1 cellular context compared by ENCODE assay signal in genomic region chr11:9757809-9758675, GRCh38.
TF ChIP-seq lines count a peak whose summit lies in the region.

No MANE protein-coding gene starts in this region.

TF ChIP-seq in GM12878, 131 proteins besides CTCF, POLR2A, EP300 and RAD21 (continued from another document and continues in another):
- TF ChIP-seq, protein P1, sequence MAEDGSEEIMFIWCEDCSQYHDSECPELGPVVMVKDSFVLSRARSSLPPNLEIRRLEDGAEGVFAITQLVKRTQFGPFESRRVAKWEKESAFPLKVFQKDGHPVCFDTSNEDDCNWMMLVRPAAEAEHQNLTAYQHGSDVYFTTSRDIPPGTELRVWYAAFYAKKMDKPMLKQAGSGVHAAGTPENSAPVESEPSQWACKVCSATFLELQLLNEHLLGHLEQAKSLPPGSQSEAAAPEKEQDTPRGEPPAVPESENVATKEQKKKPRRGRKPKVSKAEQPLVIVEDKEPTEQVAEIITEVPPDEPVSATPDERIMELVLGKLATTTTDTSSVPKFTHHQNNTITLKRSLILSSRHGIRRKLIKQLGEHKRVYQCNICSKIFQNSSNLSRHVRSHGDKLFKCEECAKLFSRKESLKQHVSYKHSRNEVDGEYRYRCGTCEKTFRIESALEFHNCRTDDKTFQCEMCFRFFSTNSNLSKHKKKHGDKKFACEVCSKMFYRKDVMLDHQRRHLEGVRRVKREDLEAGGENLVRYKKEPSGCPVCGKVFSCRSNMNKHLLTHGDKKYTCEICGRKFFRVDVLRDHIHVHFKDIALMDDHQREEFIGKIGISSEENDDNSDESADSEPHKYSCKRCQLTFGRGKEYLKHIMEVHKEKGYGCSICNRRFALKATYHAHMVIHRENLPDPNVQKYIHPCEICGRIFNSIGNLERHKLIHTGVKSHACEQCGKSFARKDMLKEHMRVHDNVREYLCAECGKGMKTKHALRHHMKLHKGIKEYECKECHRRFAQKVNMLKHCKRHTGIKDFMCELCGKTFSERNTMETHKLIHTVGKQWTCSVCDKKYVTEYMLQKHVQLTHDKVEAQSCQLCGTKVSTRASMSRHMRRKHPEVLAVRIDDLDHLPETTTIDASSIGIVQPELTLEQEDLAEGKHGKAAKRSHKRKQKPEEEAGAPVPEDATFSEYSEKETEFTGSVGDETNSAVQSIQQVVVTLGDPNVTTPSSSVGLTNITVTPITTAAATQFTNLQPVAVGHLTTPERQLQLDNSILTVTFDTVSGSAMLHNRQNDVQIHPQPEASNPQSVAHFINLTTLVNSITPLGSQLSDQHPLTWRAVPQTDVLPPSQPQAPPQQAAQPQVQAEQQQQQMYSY (CRISPR knock-in tag; IDR thresholded peaks at IDR 0.05), result no peak
- TF ChIP-seq SUZ12 (IDR thresholded peaks at IDR 0.05; ENCODE audit: unreplicated experiment) (no peak), TAF1 (IDR thresholded peaks at IDR 0.05; ENCODE audit: borderline replicate concordance, low read depth, low read length) (no peak), RELA (IDR thresholded peaks at IDR 0.05; ENCODE audit: borderline replicate concordance, partially characterized antibody) (peak; percentile 47), CREM (IDR thresholded peaks at IDR 0.05; ENCODE audit: low read depth) (0 out of 2 replicates have a peak, but pooled peaks have one; percentile 8), IKZF1 (conservative IDR thresholded peaks at IDR 0.05) (peak; percentile 66), SREBF1 (IDR thresholded peaks at IDR 0.05; ENCODE audit: low read length) (no peak), MXI1 (IDR thresholded peaks at IDR 0.05; ENCODE audit: low read depth, low read length) (peak; percentile 40; the same call in 1 of the 2 replicates), SUPT20H (IDR thresholded peaks at IDR 0.05; ENCODE audit: borderline replicate concordance, control insufficient read depth, low read depth, low read length) (no peak), EGR1 (IDR thresholded peaks at IDR 0.05; ENCODE audit: borderline replicate concordance in 1 of 2, low read depth in 2 of 2, low read length in 2 of 2) (peak in 1 of 2 experiments; percentile 85; a peak in 2 of 3 replicates), NRF1 (conservative IDR thresholded peaks at IDR 0.05; ENCODE audit: low read depth, low read length) (peak; percentile 69), REST (IDR thresholded peaks at IDR 0.05; ENCODE audit: low read depth, low read length) (no peak), CBX5 (IDR thresholded peaks at IDR 0.05; ENCODE audit: low read depth) (no peak), PAX8 (IDR thresholded peaks at IDR 0.05) (no peak), NR2C2 (IDR thresholded peaks at IDR 0.05; ENCODE audit: borderline replicate concordance, control insufficient read depth, insufficient read length, low read depth) (no peak), MTA3 (IDR thresholded peaks at IDR 0.05; ENCODE audit: borderline replicate concordance, low read length) (no peak), SMAD1 (IDR thresholded peaks at IDR 0.05; ENCODE audit: low read depth, partially characterized antibody) (no peak), CHD2 (IDR thresholded peaks at IDR 0.05; ENCODE audit: borderline replicate concordance, low read depth, low read length) (no peak), EED (IDR thresholded peaks at IDR 0.05; ENCODE audit: low read depth) (no peak), KAT2A (conservative IDR thresholded peaks at IDR 0.05; ENCODE audit: control insufficient read depth, low read depth, low read length) (no peak), MEF2B (IDR thresholded peaks at IDR 0.05; ENCODE audit: partially characterized antibody, poor library complexity, severe bottlenecking) (no peak), ATF7 (IDR thresholded peaks at IDR 0.05; ENCODE audit: low read depth) (no peak), ZNF207 (IDR thresholded peaks at IDR 0.05; ENCODE audit: borderline replicate concordance) (no peak; the same call in 1 of the 2 replicates), JUNB (IDR thresholded peaks at IDR 0.05) (no peak), ZBTB40 (IDR thresholded peaks at IDR 0.05; ENCODE audit: borderline replicate concordance) (peak; percentile 43; the same call in 1 of the 2 replicates), STAT3 (IDR thresholded peaks at IDR 0.05; ENCODE audit: low read depth, low read length) (no peak), TCF12 (IDR thresholded peaks at IDR 0.05; ENCODE audit: low read depth, low read length) (no peak), RFX5 (IDR thresholded peaks at IDR 0.05; ENCODE audit: low read depth, low read length) (no peak), ATF2 (IDR thresholded peaks at IDR 0.05; ENCODE audit: low read length) (no peak), SIN3A (IDR thresholded peaks at IDR 0.05; ENCODE audit: low read depth, low read length) (no peak), LARP7 (IDR thresholded peaks at IDR 0.05) (peak; percentile 75; the same call in 1 of the 2 replicates), RCOR1 (conservative IDR thresholded peaks at IDR 0.05; ENCODE audit: low read depth, low read length) (no peak), BHLHE40 (IDR thresholded peaks at IDR 0.05; ENCODE audit: borderline replicate concordance in 1 of 2, low read depth in 2 of 2, low read length in 1 of 2) (peak; percentile 47 to 82; a peak in 3 of 4 replicates), YBX1 (IDR thresholded peaks at IDR 0.05) (no peak), CHD1 (IDR thresholded peaks at IDR 0.05; ENCODE audit: low read depth, low read length) (no peak), ZNF274 (IDR thresholded peaks at IDR 0.05; ENCODE audit: insufficient read depth, insufficient read length) (no peak)
- TF ChIP-seq, protein P2, sequence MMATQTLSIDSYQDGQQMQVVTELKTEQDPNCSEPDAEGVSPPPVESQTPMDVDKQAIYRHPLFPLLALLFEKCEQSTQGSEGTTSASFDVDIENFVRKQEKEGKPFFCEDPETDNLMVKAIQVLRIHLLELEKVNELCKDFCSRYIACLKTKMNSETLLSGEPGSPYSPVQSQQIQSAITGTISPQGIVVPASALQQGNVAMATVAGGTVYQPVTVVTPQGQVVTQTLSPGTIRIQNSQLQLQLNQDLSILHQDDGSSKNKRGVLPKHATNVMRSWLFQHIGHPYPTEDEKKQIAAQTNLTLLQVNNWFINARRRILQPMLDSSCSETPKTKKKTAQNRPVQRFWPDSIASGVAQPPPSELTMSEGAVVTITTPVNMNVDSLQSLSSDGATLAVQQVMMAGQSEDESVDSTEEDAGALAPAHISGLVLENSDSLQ (IDR thresholded peaks at IDR 0.05), result peak; percentile 18; the same call in 1 of the 2 replicates
- TF ChIP-seq, protein P3, sequence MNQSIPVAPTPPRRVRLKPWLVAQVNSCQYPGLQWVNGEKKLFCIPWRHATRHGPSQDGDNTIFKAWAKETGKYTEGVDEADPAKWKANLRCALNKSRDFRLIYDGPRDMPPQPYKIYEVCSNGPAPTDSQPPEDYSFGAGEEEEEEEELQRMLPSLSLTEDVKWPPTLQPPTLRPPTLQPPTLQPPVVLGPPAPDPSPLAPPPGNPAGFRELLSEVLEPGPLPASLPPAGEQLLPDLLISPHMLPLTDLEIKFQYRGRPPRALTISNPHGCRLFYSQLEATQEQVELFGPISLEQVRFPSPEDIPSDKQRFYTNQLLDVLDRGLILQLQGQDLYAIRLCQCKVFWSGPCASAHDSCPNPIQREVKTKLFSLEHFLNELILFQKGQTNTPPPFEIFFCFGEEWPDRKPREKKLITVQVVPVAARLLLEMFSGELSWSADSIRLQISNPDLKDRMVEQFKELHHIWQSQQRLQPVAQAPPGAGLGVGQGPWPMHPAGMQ (IDR thresholded peaks at IDR 0.05; ENCODE audit: borderline replicate concordance), result no peak
- TF ChIP-seq, protein P4, sequence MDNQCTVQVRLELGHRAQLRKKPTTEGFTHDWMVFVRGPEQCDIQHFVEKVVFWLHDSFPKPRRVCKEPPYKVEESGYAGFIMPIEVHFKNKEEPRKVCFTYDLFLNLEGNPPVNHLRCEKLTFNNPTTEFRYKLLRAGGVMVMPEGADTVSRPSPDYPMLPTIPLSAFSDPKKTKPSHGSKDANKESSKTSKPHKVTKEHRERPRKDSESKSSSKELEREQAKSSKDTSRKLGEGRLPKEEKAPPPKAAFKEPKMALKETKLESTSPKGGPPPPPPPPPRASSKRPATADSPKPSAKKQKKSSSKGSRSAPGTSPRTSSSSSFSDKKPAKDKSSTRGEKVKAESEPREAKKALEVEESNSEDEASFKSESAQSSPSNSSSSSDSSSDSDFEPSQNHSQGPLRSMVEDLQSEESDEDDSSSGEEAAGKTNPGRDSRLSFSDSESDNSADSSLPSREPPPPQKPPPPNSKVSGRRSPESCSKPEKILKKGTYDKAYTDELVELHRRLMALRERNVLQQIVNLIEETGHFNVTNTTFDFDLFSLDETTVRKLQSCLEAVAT (IDR thresholded peaks at IDR 0.05), result peak; percentile 39; the same call in 1 of the 2 replicates
- TF ChIP-seq, protein P5, sequence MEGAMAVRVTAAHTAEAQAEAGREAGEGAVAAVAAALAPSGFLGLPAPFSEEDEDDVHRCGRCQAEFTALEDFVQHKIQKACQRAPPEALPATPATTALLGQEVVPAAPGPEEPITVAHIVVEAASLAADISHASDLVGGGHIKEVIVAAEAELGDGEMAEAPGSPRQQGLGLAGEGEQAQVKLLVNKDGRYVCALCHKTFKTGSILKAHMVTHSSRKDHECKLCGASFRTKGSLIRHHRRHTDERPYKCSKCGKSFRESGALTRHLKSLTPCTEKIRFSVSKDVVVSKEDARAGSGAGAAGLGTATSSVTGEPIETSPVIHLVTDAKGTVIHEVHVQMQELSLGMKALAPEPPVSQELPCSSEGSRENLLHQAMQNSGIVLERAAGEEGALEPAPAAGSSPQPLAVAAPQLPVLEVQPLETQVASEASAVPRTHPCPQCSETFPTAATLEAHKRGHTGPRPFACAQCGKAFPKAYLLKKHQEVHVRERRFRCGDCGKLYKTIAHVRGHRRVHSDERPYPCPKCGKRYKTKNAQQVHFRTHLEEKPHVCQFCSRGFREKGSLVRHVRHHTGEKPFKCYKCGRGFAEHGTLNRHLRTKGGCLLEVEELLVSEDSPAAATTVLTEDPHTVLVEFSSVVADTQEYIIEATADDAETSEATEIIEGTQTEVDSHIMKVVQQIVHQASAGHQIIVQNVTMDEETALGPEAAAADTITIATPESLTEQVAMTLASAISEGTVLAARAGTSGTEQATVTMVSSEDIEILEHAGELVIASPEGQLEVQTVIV (IDR thresholded peaks at IDR 0.05; ENCODE audit: borderline replicate concordance, partially characterized antibody), result no peak
